8 cellular contexts compared by ENCODE assay signal in the genomic region with DNA sequence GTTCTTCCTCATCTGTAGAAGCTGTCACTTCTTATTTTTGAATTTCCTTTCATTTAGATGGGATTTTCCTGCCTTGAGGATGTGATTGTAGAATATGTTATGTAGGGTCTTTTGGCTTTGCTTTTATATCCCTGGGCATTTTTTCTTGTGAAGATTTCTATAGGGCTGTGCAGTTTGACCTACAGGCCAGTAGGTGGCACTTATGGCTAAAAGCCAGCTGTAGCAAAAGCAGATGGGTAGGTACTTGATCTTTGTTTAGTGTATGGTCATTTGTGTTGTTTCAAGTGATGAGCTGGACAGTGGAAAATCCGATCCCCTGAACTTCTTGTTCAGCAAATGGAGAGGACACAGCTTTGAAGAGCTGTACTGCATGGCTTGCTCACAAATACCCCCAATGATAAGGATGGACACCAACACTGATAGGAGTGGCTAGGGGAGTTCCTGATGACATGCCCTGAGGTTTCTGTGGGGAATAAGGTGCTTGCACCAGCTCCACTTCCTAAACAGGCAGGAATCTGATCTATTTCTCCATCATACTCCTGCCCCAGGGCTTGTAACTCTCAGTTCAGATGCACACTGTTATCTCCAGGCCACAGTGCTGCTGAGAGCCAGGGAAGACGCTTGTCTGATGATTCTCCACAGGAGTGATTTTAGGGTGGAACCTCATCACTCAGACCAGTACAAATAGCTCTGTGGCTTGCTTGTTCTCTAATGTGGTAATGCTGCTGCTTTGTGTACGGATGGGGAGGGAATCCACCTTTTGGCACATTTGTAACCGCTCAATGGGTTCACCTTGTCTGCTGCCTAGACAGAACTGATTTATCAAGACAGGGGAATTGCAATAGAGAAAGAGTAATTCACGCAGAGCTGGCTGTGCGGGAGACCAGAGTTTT.
DNase-seq lines count a peak whose midpoint lies in the region; ATAC-seq and TF ChIP-seq lines count a peak whose summit lies in the region.

No MANE protein-coding gene starts in this region.

- intact Hi-C loops in adrenal gland (cut with DNase I), result no loop called here
- intact Hi-C loops in vagina (cut with DNase I), result no loop called here

- WGBS in adrenal gland, 4 donors, result 64 to 79% (median 74%) methylated on average over 6 of the region's 6 CpGs

- H3K27ac ChIP-seq in adrenal gland, result no peak overlapping the region
- no peak overlapping the region for H3K27ac ChIP-seq in vagina

- TF ChIP-seq CTCF in adrenal gland (IDR thresholded peaks at IDR 0.05) (peak; percentile 39 to 64 (median 52)), vagina (IDR thresholded peaks at IDR 0.05) (no peak)

- H3K27me3 ChIP-seq in adrenal gland (no peaks in the 10 kb centered on the region), MG63 (no peaks in the 10 kb centered on the region), vagina (no peaks in the 10 kb centered on the region)

- no peaks in the 10 kb centered on the region for H3K9me3 ChIP-seq in adrenal gland (replicated peaks in 1 of 3)
- H3K9me3 ChIP-seq in MG63, result no peaks in the 10 kb centered on the region
- no peaks in the 10 kb centered on the region for H3K9me3 ChIP-seq in vagina

- ATAC-seq in GM21529 (IDR thresholded peaks at IDR 0.05; ENCODE audit: unreplicated experiment), result peak; percentile 78

- TF ChIP-seq POLR2A in adrenal gland (IDR thresholded peaks at IDR 0.05), result no peak
- no peak for TF ChIP-seq POLR2A in vagina (IDR thresholded peaks at IDR 0.05)

- no peaks in the 10 kb centered on the region for H3K4me1 ChIP-seq in adrenal gland (replicated peaks in 1 of 2)
- H3K4me1 ChIP-seq in vagina, result no peaks in the 10 kb centered on the region

- TF ChIP-seq EP300 in Ishikawa (IDR thresholded peaks at IDR 0.05; ENCODE audit: borderline replicate concordance), result no peak

- DNase-seq in GM03348 (ENCODE audit: low spot score) (peak; percentile 2), adrenal gland (peak in 3 of 7 donors; percentile 15 to 32 (median 26)), lung microvascular endothelial cell (ENCODE audit: low read depth in 2 of 2) (peak; percentile 3 to 28), MG63 (no peak), vagina (ENCODE audit: extremely low spot score in 2 of 2) (no peak)
- DNase-seq in activated CD8-positive, alpha-beta memory T cell treated with anti-CD3 and anti-CD28 coated beads, Interleukin-2, amount 50 U/mL, for 4 hours, result no peak

- TF ChIP-seq RAD21 in Ishikawa (IDR thresholded peaks at IDR 0.05; ENCODE audit: low read depth), result peak; percentile 65

- H3K36me3 ChIP-seq in adrenal gland (replicated peaks in 1 of 2) (no peaks in the 10 kb centered on the region), MG63 (no peaks in the 10 kb centered on the region), vagina (no peaks in the 10 kb centered on the region)

- H3K4me3 ChIP-seq in adrenal gland (no peak overlapping the region), MG63 (no peak overlapping the region), vagina (no peak overlapping the region)

TF ChIP-seq in Ishikawa, 13 proteins besides CTCF, POLR2A, EP300 and RAD21:
- TF ChIP-seq FOXM1 (IDR thresholded peaks at IDR 0.05; ENCODE audit: borderline replicate concordance, low read depth), result no peak
- 0 out of 2 replicates have a peak, but pooled peaks have one; percentile 29 for TF ChIP-seq NFIC (IDR thresholded peaks at IDR 0.05)
- no peak for TF ChIP-seq ZBTB7A (IDR thresholded peaks at IDR 0.05; ENCODE audit: low read depth)
- no peak for TF ChIP-seq MAX (IDR thresholded peaks at IDR 0.05)
- TF ChIP-seq CREB1 (IDR thresholded peaks at IDR 0.05; ENCODE audit: low read depth), result no peak

Comparison
In these comparisons a context has a peak if more than half of its experiments do, and no peak if none do; other contexts are left out.
1. DNase-seq: peak in GM03348 (single experiment) and lung microvascular endothelial cell (2 of 2); none in activated CD8-positive, alpha-beta memory T cell treated with anti-CD3 and anti-CD28 coated beads, Interleukin-2, amount 50 U/mL, for 4 hours (single experiment), MG63 (single experiment) and vagina (0 of 2).
2. CTCF ChIP-seq: peak in adrenal gland (6 of 6); none in vagina (0 of 3).